In the genomic region with DNA sequence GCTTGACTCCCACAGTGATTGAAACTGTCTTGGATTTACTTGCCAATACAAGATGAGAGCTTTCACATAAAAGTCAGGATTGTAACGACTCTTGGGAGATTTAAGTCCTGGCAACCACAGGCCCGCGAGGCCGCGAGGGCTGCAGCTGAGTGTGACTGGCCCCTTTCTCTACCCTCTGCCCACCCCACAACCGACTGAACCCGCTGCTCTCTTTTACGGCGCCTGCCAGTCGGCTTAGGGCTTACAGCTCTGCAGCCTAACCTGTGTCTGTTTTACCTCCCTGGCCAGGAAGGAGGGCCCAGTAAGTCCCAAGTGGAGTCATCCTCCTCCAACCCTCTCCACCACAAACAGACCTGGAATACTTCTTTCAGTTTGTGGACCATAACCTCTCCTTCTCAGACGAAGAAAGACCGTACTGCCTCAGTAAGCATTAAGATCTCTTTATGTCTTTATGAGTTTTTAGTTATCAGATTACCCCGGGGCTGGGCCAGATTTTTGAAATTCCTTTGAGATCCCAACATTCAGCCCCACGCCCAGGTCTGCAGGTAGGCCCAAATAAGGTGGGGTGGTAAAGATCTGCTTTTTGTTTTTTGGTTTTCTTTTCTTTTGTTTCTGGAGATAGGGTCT, we compare ENCODE assay signal across 12 cellular contexts. TPM values are rescaled to one million over a fixed set of nuclear protein-coding genes. Genes with fewer than 3 reads are reported as not detected.
DNase-seq lines count a peak whose midpoint lies in the region; ATAC-seq and TF ChIP-seq lines count a peak whose summit lies in the region.
"Had no signal": no experiment of that assay in that cellular context is flagged by ENCODE, and none has a peak within 500 bp of the region (broad histone marks: within the 10 kb centered on the region; RNA-seq: fewer than 3 reads in every experiment).

No MANE protein-coding gene starts in this region.

- H3K4me1 Mint-ChIP-seq in nephron: peaks cover 31% of the 10 kb centered on the region
- H3K4me1 Mint-ChIP-seq: B cell had no signal

- H3K27ac Mint-ChIP-seq in nephron: peak overlapping the region; percentile 60 to 71 (median 63)
- H3K27ac Mint-ChIP-seq: B cell had no signal

- peak overlapping the region; percentile 73 for H2AFZ ChIP-seq in ACC112 (ENCODE audit: low read length, unreplicated experiment)

- peak overlapping the region in 2 of 3 experiments; percentile 24 to 68 for H3K4me3 Mint-ChIP-seq in nephron
- H3K4me3 Mint-ChIP-seq: activated naive CD8-positive, alpha-beta T cell; B cell had no signal

- intact Hi-C loops in colonic mucosa (cut with DNase I): loop anchor here (5.0 kb wide), 1 partner anchor 109 kb away; no protein-coding TSS in a partner anchor

- ATAC-seq in GM21723 (IDR thresholded peaks at IDR 0.05; ENCODE audit: unreplicated experiment): no peak

- no peak for TF ChIP-seq POLR2A in suprapubic skin (IDR thresholded peaks at IDR 0.05)

- POLR2A ChIA-PET in HEK293 (lab: Yijun Ruan, JAX): interaction anchor here (0.7 kb wide), 1 partner anchor 10 kb away, joined by 3 read pairs; no protein-coding TSS in a partner anchor

- WGBS in suprapubic skin: 60% methylated on average over 7 of the region's 14 CpGs

- no peak for DNase-seq in colonic mucosa
- no peak for DNase-seq in amniotic stem cell (lab: John Stamatoyannopoulos, UW)
- no peak for DNase-seq in NCI-H446 treated with DMSO at 0.1 percent for 48 hours (lab: John Stamatoyannopoulos, UW)
- DNase-seq in suprapubic skin (ENCODE audit: low spot score in 2 of 2): no peak
- DNase-seq: cortex of kidney; stimulated activated CD8-positive, alpha-beta memory T cell treated with anti-CD3 and anti-CD28 coated beads, Interleukin-4, amount 100 ng/mL, for 48 hours had no signal

- H3K9me3 ChIP-seq in HEK293 (ENCODE audit: control insufficient read depth, insufficient read depth, low read depth, low read length) (no peaks in the 10 kb centered on the region), colonic mucosa (no peaks in the 10 kb centered on the region), suprapubic skin (no peaks in the 10 kb centered on the region)

- H3K27ac ChIP-seq in ACC112 (ENCODE audit: low read depth, low read length) (no peak overlapping the region), HEK293 (ENCODE audit: extremely low read depth, low read depth, low read length) (0 out of 2 replicates have a peak overlapping the region, but pooled peaks have one; percentile 41), colonic mucosa (peak overlapping the region; percentile 38), suprapubic skin (no peak overlapping the region)

- no peaks in the 10 kb centered on the region for H3K36me3 ChIP-seq in ACC112 (ENCODE audit: insufficient read depth, low read length)
- H3K36me3 ChIP-seq in HEK293 (ENCODE audit: control insufficient read depth in 2 of 2, insufficient read depth in 1 of 2, low read length in 2 of 2): peaks cover 0 to 10% of the 10 kb centered on the region in 2 experiments; a peak in 2 of 3 replicates
- H3K36me3 ChIP-seq in colonic mucosa: no peaks in the 10 kb centered on the region
- H3K36me3 ChIP-seq in suprapubic skin: peaks cover 5% of the 10 kb centered on the region

- no peaks in the 10 kb centered on the region for H3K9me3 Mint-ChIP-seq in nephron

- no peak for TF ChIP-seq CTCF in HEK293 (tag by site-specific recombination; IDR thresholded peaks at IDR 0.05)
- TF ChIP-seq CTCF in colonic mucosa (IDR thresholded peaks at IDR 0.05): no peak
- TF ChIP-seq CTCF in nephron (IDR thresholded peaks at IDR 0.05; ENCODE audit: unreplicated experiment in 3 of 3): no peak
- no peak for TF ChIP-seq CTCF in suprapubic skin (IDR thresholded peaks at IDR 0.05)

- H3K27me3 ChIP-seq in ACC112 (ENCODE audit: insufficient read depth, low read length) (no peaks in the 10 kb centered on the region), colonic mucosa (no peaks in the 10 kb centered on the region), suprapubic skin (no peaks in the 10 kb centered on the region)

- H3K4me3 ChIP-seq in ACC112 (ENCODE audit: low read depth, low read length) (peak overlapping the region; percentile 57; the same call in 1 of the 2 replicates), HEK293 (ENCODE audit: low read depth, low read length) (no peak overlapping the region), colonic mucosa (no peak overlapping the region), suprapubic skin (no peak overlapping the region)

- CTCF ChIA-PET in HEK293 (lab: Yijun Ruan, JAX): interaction anchor here (0.6 to 3.6 kb wide), 12 partner anchors 16 to 600 kb away, joined by 3 to 26 read pairs (median 3); no protein-coding TSS in a partner anchor

- peaks cover 10% of the 10 kb centered on the region for H3K4me1 ChIP-seq in ACC112 (ENCODE audit: control insufficient read depth, insufficient read depth, low read length, unreplicated experiment)
- peaks cover 7% of the 10 kb centered on the region; the same call in 1 of the 2 replicates for H3K4me1 ChIP-seq in HEK293 (ENCODE audit: control insufficient read depth, insufficient read depth, low read length)
- H3K4me1 ChIP-seq in colonic mucosa: peaks cover 6% of the 10 kb centered on the region
- H3K4me1 ChIP-seq in suprapubic skin: peaks cover 12% of the 10 kb centered on the region

- no peak for TF ChIP-seq EP300 in suprapubic skin (IDR thresholded peaks at IDR 0.05)

- H3K79me2 ChIP-seq in ACC112 (ENCODE audit: control insufficient read depth, insufficient read depth, low read length, unreplicated experiment): no peaks in the 10 kb centered on the region

- H3K27me3 Mint-ChIP-seq in nephron (ENCODE audit: low read depth): no peaks in the 10 kb centered on the region
- H3K27me3 Mint-ChIP-seq: activated naive CD8-positive, alpha-beta T cell; B cell had no signal

- peaks cover 41% of the 10 kb centered on the region for H3K36me3 Mint-ChIP-seq in nephron (ENCODE audit: low read depth)

- peak overlapping the region in 1 of 2 donors; percentile 52 for H3K9ac ChIP-seq in colonic mucosa (ENCODE audit: low read depth in 2 of 2, low read length in 2 of 2)

TF ChIP-seq in HEK293, 187 proteins besides CTCF, POLR2A, EP300 and RAD21:
- TF ChIP-seq GFI1B (tag by site-specific recombination; IDR thresholded peaks at IDR 0.05): 0 out of 2 replicates have a peak, but pooled peaks have one; percentile 26
- TF ChIP-seq GLIS1 (tag by site-specific recombination; IDR thresholded peaks at IDR 0.05): peak; percentile 27; the same call in 1 of the 2 replicates
- 0 out of 2 replicates have a peak, but pooled peaks have one; percentile 9 for TF ChIP-seq ZNF600 (tag by site-specific recombination; IDR thresholded peaks at IDR 0.05)
- TF ChIP-seq, protein P1, sequence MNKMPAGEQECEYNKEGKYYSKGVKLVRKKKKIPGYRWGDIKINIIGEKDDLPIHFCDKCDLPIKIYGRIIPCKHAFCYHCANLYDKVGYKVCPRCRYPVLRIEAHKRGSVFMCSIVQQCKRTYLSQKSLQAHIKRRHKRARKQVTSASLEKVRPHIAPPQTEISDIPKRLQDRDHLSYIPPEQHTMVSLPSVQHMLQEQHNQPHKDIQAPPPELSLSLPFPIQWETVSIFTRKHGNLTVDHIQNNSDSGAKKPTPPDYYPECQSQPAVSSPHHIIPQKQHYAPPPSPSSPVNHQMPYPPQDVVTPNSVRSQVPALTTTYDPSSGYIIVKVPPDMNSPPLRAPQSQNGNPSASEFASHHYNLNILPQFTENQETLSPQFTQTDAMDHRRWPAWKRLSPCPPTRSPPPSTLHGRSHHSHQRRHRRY (tag by site-specific recombination; IDR thresholded peaks at IDR 0.05): no peak
- peak; percentile 7; the same call in 1 of the 2 replicates for TF ChIP-seq ZBTB17 (tag by site-specific recombination; IDR thresholded peaks at IDR 0.05)

RNA-seq across cellular contexts. Expression of a gene that starts 12.6 kb away (rescaled TPM):
- total RNA-seq in colonic mucosa: 10 to 100 TPM; 14.1 to 17.7 TPM
- 1 to 10 TPM; 1.3 to 6.6 (median 4.7) TPM for total RNA-seq in suprapubic skin

RNA-seq across cellular contexts. Expression of a gene that starts 34.9 kb away (rescaled TPM):
- 100 to 1,000 TPM; 180 to 217 TPM for total RNA-seq in colonic mucosa
- total RNA-seq in suprapubic skin: 10 to 100 TPM; 46.4 to 88.8 (median 55.5) TPM

Comparison
In these comparisons a context has a peak if more than half of its experiments do, and no peak if none do; other contexts are left out.
1. H3K27ac ChIP-seq: peak in HEK293 (single experiment) and colonic mucosa (single experiment); none in ACC112 (single experiment) and suprapubic skin (single experiment).